Comparison of ENCODE assay signal across 1 cellular context in genomic region chr16:67968440-67969285, GRCh38.
TF ChIP-seq lines count a peak whose summit lies in the region.

Gene SLC12A4 (minus strand): TSS chr16:67968637. CDS start chr16:67968553, 84 bp downstream.

TF ChIP-seq in HepG2, 621 proteins besides CTCF, POLR2A, EP300 and RAD21 (continued from another document and continues in another):
- TF ChIP-seq ZMYM4 (CRISPR knock-in tag; IDR thresholded peaks at IDR 0.05) (peak; percentile 65), ZNF280B (CRISPR knock-in tag; IDR thresholded peaks at IDR 0.05; ENCODE audit: borderline replicate concordance) (peak; percentile 86; the same call in 1 of the 2 replicates), THAP9 (CRISPR knock-in tag; IDR thresholded peaks at IDR 0.05; ENCODE audit: borderline replicate concordance) (peak; percentile 74; the same call in 1 of the 2 replicates), ZNF350 (CRISPR knock-in tag; IDR thresholded peaks at IDR 0.05; ENCODE audit: borderline replicate concordance, low read depth) (peak; percentile 77), TSC22D2 (CRISPR knock-in tag; IDR thresholded peaks at IDR 0.05; ENCODE audit: borderline replicate concordance) (0 out of 2 replicates have a peak, but pooled peaks have one; percentile 65), ARID3A (IDR thresholded peaks at IDR 0.05; ENCODE audit: low read depth, low read length) (no peak), ZNF530 (CRISPR knock-in tag; IDR thresholded peaks at IDR 0.05; ENCODE audit: low read depth) (no peak), CEBPG (CRISPR knock-in tag; IDR thresholded peaks at IDR 0.05) (peak; percentile 27), GPBP1L1 (CRISPR knock-in tag; IDR thresholded peaks at IDR 0.05) (no peak), ZFP36 (IDR thresholded peaks at IDR 0.05; ENCODE audit: borderline replicate concordance, low read depth, low read length, partially characterized antibody) (peak; percentile 98), AKAP8 (CRISPR knock-in tag; IDR thresholded peaks at IDR 0.05) (peak; percentile 42; the same call in 1 of the 2 replicates), CBX2 (IDR thresholded peaks at IDR 0.05; ENCODE audit: low read depth, low read length) (no peak), CBX2 (CRISPR knock-in tag; IDR thresholded peaks at IDR 0.05; ENCODE audit: low read depth) (0 out of 2 replicates have a peak, but pooled peaks have one; percentile 64), MYPOP (CRISPR knock-in tag; IDR thresholded peaks at IDR 0.05) (0 out of 2 replicates have a peak, but pooled peaks have one; percentile 76), STAG1 (CRISPR knock-in tag; IDR thresholded peaks at IDR 0.05) (no peak), ZNF318 (CRISPR knock-in tag; IDR thresholded peaks at IDR 0.05) (0 out of 2 replicates have a peak, but pooled peaks have one; percentile 62), ATF2 (CRISPR knock-in tag; IDR thresholded peaks at IDR 0.05) (peak; percentile 95), NFE2 (CRISPR knock-in tag; IDR thresholded peaks at IDR 0.05) (no peak), ZNF567 (CRISPR knock-in tag; IDR thresholded peaks at IDR 0.05; ENCODE audit: borderline replicate concordance) (peak; percentile 68; the same call in 1 of the 2 replicates), ZNF281 (CRISPR knock-in tag; IDR thresholded peaks at IDR 0.05; ENCODE audit: borderline replicate concordance) (0 out of 2 replicates have a peak, but pooled peaks have one; percentile 8), ZFP90 (CRISPR knock-in tag; IDR thresholded peaks at IDR 0.05; ENCODE audit: borderline replicate concordance) (0 out of 2 replicates have a peak, but pooled peaks have one; percentile 34), PAXIP1 (CRISPR knock-in tag; conservative IDR thresholded peaks at IDR 0.05) (peak; percentile 60), NR1H2 (CRISPR knock-in tag; IDR thresholded peaks at IDR 0.05; ENCODE audit: borderline replicate concordance, low read depth) (0 out of 2 replicates have a peak, but pooled peaks have one; percentile 6), TAF15 (IDR thresholded peaks at IDR 0.05; ENCODE audit: low read depth, low read length, poor library complexity, severe bottlenecking) (peak; percentile 23), SIX4 (CRISPR knock-in tag; IDR thresholded peaks at IDR 0.05) (no peak)
